In the genomic region with DNA sequence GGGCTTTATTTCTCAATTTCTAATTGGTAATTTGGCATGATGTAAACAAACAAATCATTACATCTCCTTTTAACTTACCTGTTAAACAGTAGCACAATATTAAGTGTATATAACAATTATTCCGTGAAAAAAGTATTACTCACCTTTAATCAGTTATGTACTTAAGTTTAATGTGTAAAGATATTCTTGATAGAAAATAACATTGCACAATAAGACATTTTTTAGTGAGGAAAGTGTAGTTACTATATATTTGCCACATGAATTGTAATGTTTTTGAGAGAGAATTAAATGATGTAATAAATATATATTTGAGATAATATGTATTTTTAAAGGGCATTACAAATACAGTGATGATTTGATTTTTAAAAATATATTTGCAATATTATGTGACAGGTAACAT, we compare ENCODE assay signal across 30 cellular contexts.
"Had no signal": no experiment of that assay in that cellular context is flagged by ENCODE, and none has a peak within 500 bp of the region (broad histone marks: within the 10 kb centered on the region; RNA-seq: fewer than 3 reads in every experiment).

No MANE protein-coding gene starts in this region.

- H3K9me3 ChIP-seq: left lung, lower lobe of right lung, neutrophil, spleen, suprapubic skin, thoracic aorta, tibial artery, upper lobe of right lung had no signal

- H3K27ac ChIP-seq: hepatocyte, left lung, lower lobe of right lung, neural progenitor cell, neutrophil, skin epidermis, spleen, suprapubic skin, thoracic aorta, tibial artery, upper lobe of right lung had no signal

- H3K27me3 Mint-ChIP-seq: naive B cell; progenitor cell of endocrine pancreas; stimulated activated naive CD8-positive, alpha-beta T cell treated with anti-CD3 and anti-CD28 coated beads, Interleukin-15, Interleukin-2, amounts not matched to agents 100 ng/mL and 50 ng/mL, for 24 hours had no signal

- H3K4me3 Mint-ChIP-seq: mesothelial cell of epicardium; naive B cell; natural killer cell; nephron progenitor cell; neural progenitor cell; stimulated activated effector memory CD8-positive, alpha-beta T cell treated with anti-CD3 and anti-CD28 coated beads, Interleukin-12 subunit alpha, Interleukin-12 subunit beta, amount 100 ng/mL, for 72 hours; stimulated activated naive CD8-positive, alpha-beta T cell treated with anti-CD3 and anti-CD28 coated beads, Interleukin-15, Interleukin-2, amounts not matched to agents 100 ng/mL and 50 ng/mL, for 24 hours had no signal

- ATAC-seq: left colon; left lung; lower lobe of right lung; natural killer cell; right cardiac atrium; sciatic nerve; stimulated activated effector memory CD8-positive, alpha-beta T cell treated with anti-CD3 and anti-CD28 coated beads, Interleukin-12 subunit alpha, Interleukin-12 subunit beta, amount 100 ng/mL, for 72 hours; upper lobe of right lung had no signal

- H3K9me3 Mint-ChIP-seq: mesothelial cell of epicardium; naive B cell; natural killer cell; nephron progenitor cell; neural progenitor cell; stimulated activated effector memory CD8-positive, alpha-beta T cell treated with anti-CD3 and anti-CD28 coated beads, Interleukin-12 subunit alpha, Interleukin-12 subunit beta, amount 100 ng/mL, for 72 hours; stimulated activated naive CD8-positive, alpha-beta T cell treated with anti-CD3 and anti-CD28 coated beads, Interleukin-15, Interleukin-2, amounts not matched to agents 100 ng/mL and 50 ng/mL, for 24 hours had no signal

- H3K9ac ChIP-seq: neural progenitor cell had no signal

- H3K4me1 ChIP-seq: left lung, lower lobe of right lung, neural progenitor cell, spleen, suprapubic skin, tibial artery, upper lobe of right lung had no signal

- H3K27me3 ChIP-seq: hepatocyte, left lung, neural progenitor cell, neutrophil, spleen, suprapubic skin, tibial artery, upper lobe of right lung had no signal

- FAIRE-seq: keratinocyte, urothelium cell line had no signal

- H3K4me3 ChIP-seq: hepatocyte, left lung, lower lobe of right lung, neural progenitor cell, skin epidermis, spleen, suprapubic skin, thoracic aorta, tibial artery, upper lobe of right lung had no signal

- H3K27ac Mint-ChIP-seq: mesothelial cell of epicardium; natural killer cell; nephron progenitor cell; neural progenitor cell; progenitor cell of endocrine pancreas; stimulated activated effector memory CD8-positive, alpha-beta T cell treated with anti-CD3 and anti-CD28 coated beads, Interleukin-12 subunit alpha, Interleukin-12 subunit beta, amount 100 ng/mL, for 72 hours; stimulated activated naive CD8-positive, alpha-beta T cell treated with anti-CD3 and anti-CD28 coated beads, Interleukin-15, Interleukin-2, amounts not matched to agents 100 ng/mL and 50 ng/mL, for 24 hours had no signal

- H3K4me1 Mint-ChIP-seq: mesothelial cell of epicardium; naive B cell; natural killer cell; nephron progenitor cell; neural progenitor cell; stimulated activated effector memory CD8-positive, alpha-beta T cell treated with anti-CD3 and anti-CD28 coated beads, Interleukin-12 subunit alpha, Interleukin-12 subunit beta, amount 100 ng/mL, for 72 hours had no signal

- DNase-seq: left colon; left lung; lower lobe of right lung; mammary epithelial cell; mesendoderm; naive B cell; natural killer cell; nephron progenitor cell; occipital lobe; retina; right cardiac atrium; spleen; stimulated activated CD4-positive, alpha-beta T cell treated with anti-CD3 and anti-CD28 coated beads, Interleukin-4, amount 100 ng/mL, for 24 hours; stimulated activated naive CD4-positive, alpha-beta T cell; tibial artery; trophoblast cell; upper lobe of right lung had no signal
